In the genomic region with DNA sequence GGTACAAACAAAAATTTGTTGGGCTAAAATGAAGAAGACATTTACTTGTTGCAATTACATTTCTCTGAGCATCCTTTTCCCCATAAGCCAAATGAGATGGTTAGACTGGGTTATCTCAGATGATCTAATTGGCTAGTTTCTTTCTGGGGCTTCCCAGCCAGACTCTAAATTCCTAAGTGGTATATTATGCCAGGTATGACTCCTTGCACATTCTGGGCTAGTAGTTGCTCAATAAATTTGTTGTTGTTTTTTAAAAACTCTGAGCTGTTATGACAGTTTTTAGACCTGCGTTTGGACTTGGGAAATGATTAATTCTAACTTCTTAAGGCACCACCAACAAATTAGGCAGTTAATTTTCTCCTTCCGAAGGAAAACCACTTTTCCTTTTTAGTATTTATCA, we compare ENCODE assay signal across 18 cellular contexts.
"Had no signal": no experiment of that assay in that cellular context is flagged by ENCODE, and none has a peak within 500 bp of the region (broad histone marks: within the 10 kb centered on the region; RNA-seq: fewer than 3 reads in every experiment).

No MANE protein-coding gene starts in this region.

- ATAC-seq: left lobe of liver; natural killer cell; pancreas; right lobe of liver; stimulated activated naive B cell treated with anti-CD40 and anti-IgM and Interleukin-4, amounts not matched to agents 10 μg/mL and 1 μg/mL and 100 μg/mL, for 72 hours; upper lobe of right lung had no signal

- H3K9me3 ChIP-seq: pancreas, right lobe of liver, thoracic aorta, tibial nerve, upper lobe of right lung, uterus had no signal

- H3K4me3 ChIP-seq: dorsolateral prefrontal cortex, lung, pancreas, right lobe of liver, thoracic aorta, tibial nerve, upper lobe of right lung, uterus had no signal

- FAIRE-seq: frontal cortex, kidney, pancreas, small intestine had no signal

- H3K27me3 ChIP-seq: dorsolateral prefrontal cortex, pancreas, right lobe of liver, tibial nerve, upper lobe of right lung, uterus had no signal

- DNase-seq: dorsolateral prefrontal cortex; effector CD4-positive, alpha-beta T cell; kidney; natural killer cell; occipital lobe; pancreas; right lobe of liver; small intestine; stimulated activated CD4-positive, alpha-beta T cell treated with anti-CD3 and anti-CD28 coated beads, Interleukin-15, amount 100 ng/mL, for 24 hours; stimulated activated CD4-positive, alpha-beta T cell treated with anti-CD3 and anti-CD28 coated beads, Interleukin-2, amount 100 ng/mL, for 48 hours; stimulated activated naive B cell treated with anti-CD40 and anti-IgM and Interleukin-4, amounts not matched to agents 10 μg/mL and 1 μg/mL and 100 μg/mL, for 72 hours; upper lobe of right lung; uterus had no signal

- H3K27ac ChIP-seq: pancreas, right lobe of liver, thoracic aorta, tibial nerve, upper lobe of right lung, uterus had no signal

- H3K36me3 ChIP-seq: upper lobe of right lung, uterus had no signal
